Comparison of ENCODE assay signal across 22 cellular contexts in genomic region chr20:32796383-32797159, GRCh38. TPM values are rescaled to one million over a fixed set of nuclear protein-coding genes. Genes with fewer than 3 reads are reported as not detected.
DNase-seq lines count a peak whose midpoint lies in the region; ATAC-seq and TF ChIP-seq lines count a peak whose summit lies in the region.
"Had no signal": no experiment of that assay in that cellular context is flagged by ENCODE, and none has a peak within 500 bp of the region (broad histone marks: within the 10 kb centered on the region; RNA-seq: fewer than 3 reads in every experiment).

No MANE protein-coding gene starts in this region.

- H3K27ac Mint-ChIP-seq in CD8-positive, alpha-beta T cell, result peak overlapping the region; percentile 66
- peak overlapping the region; percentile 24 for H3K27ac Mint-ChIP-seq in activated T-helper 17 cell treated with anti-CD3 and anti-CD28 coated beads, Interleukin-2, amount 50 U/mL, for 72 hours
- H3K27ac Mint-ChIP-seq in mesothelial cell of epicardium (peak overlapping the region; percentile 83), endothelial cell (ENCODE audit: unreplicated experiment) (no peak overlapping the region)
- H3K27ac Mint-ChIP-seq in stimulated activated naive B cell treated with anti-CD40 and anti-IgM and Interleukin-4, amounts not matched to agents 10 μg/mL and 1 μg/mL and 100 μg/mL, for 72 hours, result no peak overlapping the region

- no peaks in the 10 kb centered on the region for H3K9me3 Mint-ChIP-seq in CD8-positive, alpha-beta T cell
- no peaks in the 10 kb centered on the region for H3K9me3 Mint-ChIP-seq in activated T-helper 17 cell treated with anti-CD3 and anti-CD28 coated beads, Interleukin-2, amount 50 U/mL, for 72 hours
- H3K9me3 Mint-ChIP-seq in mesothelial cell of epicardium (no peaks in the 10 kb centered on the region), endothelial cell (ENCODE audit: unreplicated experiment) (no peaks in the 10 kb centered on the region)
- no peaks in the 10 kb centered on the region for H3K9me3 Mint-ChIP-seq in stimulated activated naive B cell treated with anti-CD40 and anti-IgM and Interleukin-4, amounts not matched to agents 10 μg/mL and 1 μg/mL and 100 μg/mL, for 72 hours

- CTCF ChIA-PET in CD8-positive, alpha-beta T cell (lab: Charles Lee), result interaction anchor here (1.3 to 1.5 kb wide), 2 partner anchors 19 to 123 kb away, joined by 8 to 9 read pairs; partner anchors contain the start of gene C20orf203
- CTCF ChIA-PET in A673 (lab: Charles Lee), result no interaction called here

- peaks cover 2% of the 10 kb centered on the region for H3K36me3 Mint-ChIP-seq in CD8-positive, alpha-beta T cell
- no peaks in the 10 kb centered on the region for H3K36me3 Mint-ChIP-seq in activated T-helper 17 cell treated with anti-CD3 and anti-CD28 coated beads, Interleukin-2, amount 50 U/mL, for 72 hours (ENCODE audit: low read depth)
- peaks cover 4% of the 10 kb centered on the region for H3K36me3 Mint-ChIP-seq in mesothelial cell of epicardium
- peaks cover 24% of the 10 kb centered on the region for H3K36me3 Mint-ChIP-seq in endothelial cell (ENCODE audit: low read depth, unreplicated experiment)
- H3K36me3 Mint-ChIP-seq in stimulated activated naive B cell treated with anti-CD40 and anti-IgM and Interleukin-4, amounts not matched to agents 10 μg/mL and 1 μg/mL and 100 μg/mL, for 72 hours, result no peaks in the 10 kb centered on the region

- peak overlapping the region; percentile 76 for H3K9ac ChIP-seq in BLaER1

- H3K36me3 ChIP-seq in BLaER1 (peaks cover 18% of the 10 kb centered on the region), left lung (peaks cover 0 to 5% of the 10 kb centered on the region in 2 donors), A673 (ENCODE audit: insufficient read depth, low read length, poor library complexity, severe bottlenecking) (no peaks in the 10 kb centered on the region)
- H3K36me3 ChIP-seq in CD8-positive, alpha-beta T cell (ENCODE audit: insufficient read depth, low read length), result no peaks in the 10 kb centered on the region

- no peak for DNase-seq in CD8-positive, alpha-beta T cell
- no peak for DNase-seq in mesothelial cell of epicardium (ENCODE audit: low spot score in 2 of 2, unreplicated experiment in 2 of 2)
- no peak for DNase-seq in left lung
- no peak for DNase-seq in A673 (ENCODE audit: low spot score)
- no peak for DNase-seq in endothelial cell (ENCODE audit: low spot score)
- DNase-seq in stimulated activated naive B cell treated with anti-CD40 and anti-IgM and Interleukin-4, amounts not matched to agents 10 μg/mL and 1 μg/mL and 100 μg/mL, for 72 hours, result no peak
- DNase-seq: activated CD4-positive, alpha-beta T cell treated with anti-CD3 and anti-CD28 coated beads for 1 hour; activated CD8-positive, alpha-beta memory T cell treated with anti-CD3 and anti-CD28 coated beads, Interleukin-2, amount 50 U/mL, for 48 hours; activated effector memory CD4-positive, alpha-beta T cell treated with Interleukin-2 at 50 U/mL for 16 hours; amygdala; cerebellar nuclear complex; effector CD8-positive, alpha-beta T cell; NCI-H1092 treated with DMSO at 0.1 percent for 48 hours; NCI-H2081; NCI-H524; stimulated activated CD4-positive, alpha-beta T cell treated with anti-CD3 and anti-CD28 coated beads, Interleukin-2, amount 100 ng/mL, for 24 hours; stomach had no signal

- H3K27me3 ChIP-seq in BLaER1 (no peaks in the 10 kb centered on the region), left lung (no peaks in the 10 kb centered on the region), A673 (replicated peaks; ENCODE audit: insufficient read depth, low read depth, low read length, poor library complexity) (no peaks in the 10 kb centered on the region)
- H3K27me3 ChIP-seq in CD8-positive, alpha-beta T cell (ENCODE audit: insufficient read depth, low read length), result no peaks in the 10 kb centered on the region
- H3K27me3 ChIP-seq: stomach, upper lobe of left lung had no signal

- H4K20me1 ChIP-seq in BLaER1, result no peaks in the 10 kb centered on the region

- intact Hi-C loops in CD8-positive, alpha-beta T cell (cut with DNase I, micrococcal nuclease), result no loop called here
- intact Hi-C loops in left lung (cut with DNase I) (no loop called here), A673 (cut with micrococcal nuclease; ENCODE audit: unreplicated experiment) (no loop called here)

- H3K4me3 ChIP-seq in BLaER1, result peak overlapping the region; percentile 38; the same call in 1 of the 2 replicates
- no peak overlapping the region for H3K4me3 ChIP-seq in CD8-positive, alpha-beta T cell (ENCODE audit: low read depth, low read length)
- H3K4me3 ChIP-seq in left lung, result no peak overlapping the region
- no peak overlapping the region for H3K4me3 ChIP-seq in A673 (ENCODE audit: low read depth, low read length, poor library complexity, severe bottlenecking)
- H3K4me3 ChIP-seq: HAP-1, stomach, upper lobe of left lung had no signal

- H3K27ac ChIP-seq in BLaER1 (peak overlapping the region; percentile 88), left lung (no peak overlapping the region), A673 (ENCODE audit: low read depth, low read length, poor library complexity, severe bottlenecking) (no peak overlapping the region)
- no peak overlapping the region for H3K27ac ChIP-seq in CD8-positive, alpha-beta T cell (ENCODE audit: low read depth, low read length)
- H3K27ac ChIP-seq: RWPE1, stomach, upper lobe of left lung had no signal

- peaks cover 53% of the 10 kb centered on the region for H3K4me1 Mint-ChIP-seq in CD8-positive, alpha-beta T cell (ENCODE audit: low read depth)
- peaks cover 18% of the 10 kb centered on the region for H3K4me1 Mint-ChIP-seq in activated T-helper 17 cell treated with anti-CD3 and anti-CD28 coated beads, Interleukin-2, amount 50 U/mL, for 72 hours
- peaks cover 37% of the 10 kb centered on the region for H3K4me1 Mint-ChIP-seq in mesothelial cell of epicardium
- H3K4me1 Mint-ChIP-seq in endothelial cell (ENCODE audit: unreplicated experiment), result peaks cover 16% of the 10 kb centered on the region
- H3K4me1 Mint-ChIP-seq in stimulated activated naive B cell treated with anti-CD40 and anti-IgM and Interleukin-4, amounts not matched to agents 10 μg/mL and 1 μg/mL and 100 μg/mL, for 72 hours, result peaks cover 27 to 35% of the 10 kb centered on the region in 2 donors

- BruUV-seq in A673 (replicated peaks; lab: Mats Ljungman, UMichigan), result no TSS peak

- TF ChIP-seq CTCF in CD8-positive, alpha-beta T cell (IDR thresholded peaks at IDR 0.05), result no peak
- TF ChIP-seq CTCF in mesothelial cell of epicardium (IDR thresholded peaks at IDR 0.05; ENCODE audit: unreplicated experiment), result no peak
- no peak for TF ChIP-seq CTCF in left lung (IDR thresholded peaks at IDR 0.05)
- no peak for TF ChIP-seq CTCF in A673 (conservative IDR thresholded peaks at IDR 0.05; ENCODE audit: low read depth, low read length)
- TF ChIP-seq CTCF in endothelial cell (IDR thresholded peaks at IDR 0.05; ENCODE audit: unreplicated experiment), result no peak

- H3K4me1 ChIP-seq in BLaER1, result peaks cover 81% of the 10 kb centered on the region
- peaks cover 55% of the 10 kb centered on the region for H3K4me1 ChIP-seq in CD8-positive, alpha-beta T cell (ENCODE audit: insufficient read depth, low read length)
- H3K4me1 ChIP-seq in left lung, result no peaks in the 10 kb centered on the region
- H3K4me1 ChIP-seq in A673 (ENCODE audit: insufficient read depth, low read length, poor library complexity, severe bottlenecking), result peaks cover 16% of the 10 kb centered on the region
- H3K4me1 ChIP-seq: stomach, upper lobe of left lung had no signal

- H3K4me2 ChIP-seq in BLaER1, result peak overlapping the region; percentile 94

- H3K9me3 ChIP-seq in BLaER1 (no peaks in the 10 kb centered on the region), left lung (no peaks in the 10 kb centered on the region), A673 (ENCODE audit: low read depth, low read length, poor library complexity, severe bottlenecking) (no peaks in the 10 kb centered on the region)
- H3K9me3 ChIP-seq in CD8-positive, alpha-beta T cell (ENCODE audit: low read length), result no peaks in the 10 kb centered on the region
- H3K9me3 ChIP-seq: HAP-1, stomach, upper lobe of left lung had no signal

- no peaks in the 10 kb centered on the region for H3K27me3 Mint-ChIP-seq in CD8-positive, alpha-beta T cell (ENCODE audit: low read depth)
- no peaks in the 10 kb centered on the region for H3K27me3 Mint-ChIP-seq in activated T-helper 17 cell treated with anti-CD3 and anti-CD28 coated beads, Interleukin-2, amount 50 U/mL, for 72 hours
- H3K27me3 Mint-ChIP-seq in mesothelial cell of epicardium (ENCODE audit: low read depth) (no peaks in the 10 kb centered on the region), endothelial cell (ENCODE audit: unreplicated experiment) (no peaks in the 10 kb centered on the region)
- no peaks in the 10 kb centered on the region for H3K27me3 Mint-ChIP-seq in stimulated activated naive B cell treated with anti-CD40 and anti-IgM and Interleukin-4, amounts not matched to agents 10 μg/mL and 1 μg/mL and 100 μg/mL, for 72 hours

- no peak overlapping the region for H3K4me3 Mint-ChIP-seq in CD8-positive, alpha-beta T cell
- no peak overlapping the region for H3K4me3 Mint-ChIP-seq in activated T-helper 17 cell treated with anti-CD3 and anti-CD28 coated beads, Interleukin-2, amount 50 U/mL, for 72 hours
- H3K4me3 Mint-ChIP-seq in mesothelial cell of epicardium (no peak overlapping the region), endothelial cell (ENCODE audit: unreplicated experiment) (no peak overlapping the region)
- H3K4me3 Mint-ChIP-seq in stimulated activated naive B cell treated with anti-CD40 and anti-IgM and Interleukin-4, amounts not matched to agents 10 μg/mL and 1 μg/mL and 100 μg/mL, for 72 hours, result no peak overlapping the region

- POLR2A ChIA-PET in CD8-positive, alpha-beta T cell (lab: Charles Lee), result interaction anchor here (0.7 kb wide), 1 partner anchor 36 kb away, joined by 3 read pairs; no protein-coding TSS in a partner anchor
- POLR2A ChIA-PET in A673 (lab: Charles Lee; ENCODE audit: low non-redundant PET), result no interaction called here

- ATAC-seq in CD8-positive, alpha-beta T cell, result no peak
- ATAC-seq in activated T-helper 17 cell treated with anti-CD3 and anti-CD28 coated beads, Interleukin-2, amount 50 U/mL, for 72 hours (replicated peaks), result peak; percentile 43
- ATAC-seq in left lung, result no peak
- no peak for ATAC-seq in stimulated activated naive B cell treated with anti-CD40 and anti-IgM and Interleukin-4, amounts not matched to agents 10 μg/mL and 1 μg/mL and 100 μg/mL, for 72 hours (replicated peaks)

RNA-seq across cellular contexts. Expression of gene MAPRE1, which starts 23.2 kb away (rescaled TPM):
- 100 to 1,000 TPM; 144 to 148 TPM for total RNA-seq in CD8-positive, alpha-beta T cell
- 100 to 1,000 TPM in 1 of 2 donors, 10 to 100 TPM in 1; 77.3 to 141 TPM for total RNA-seq in activated T-helper 17 cell treated with anti-CD3 and anti-CD28 coated beads, Interleukin-2, amount 50 U/mL, for 72 hours
- total RNA-seq in mesothelial cell of epicardium (114 to 119 TPM (median 114 TPM) in 3 replicates), left lung (100 to 1,000 TPM in 1 of 2 donors, 10 to 100 TPM in 1; 87.4 to 107 TPM), A673 (2021) (183 and 201 TPM in 2 replicates), endothelial cell (ENCODE audit: unreplicated experiment) (131 TPM)

RNA-seq across cellular contexts. Expression of gene DNMT3B, which starts 34.4 kb away (rescaled TPM):
- under 1 TPM; 0.30 to 0.36 TPM for total RNA-seq in CD8-positive, alpha-beta T cell
- total RNA-seq in activated T-helper 17 cell treated with anti-CD3 and anti-CD28 coated beads, Interleukin-2, amount 50 U/mL, for 72 hours, result under 1 TPM; 0.16 to 0.99 TPM
- total RNA-seq in mesothelial cell of epicardium (7.5 to 8.5 TPM (median 8.5 TPM) in 3 replicates), left lung (1 to 10 TPM in 1 of 2 donors, under 1 TPM in 1; 0.86 to 1.6 TPM), A673 (2021) (3.8 and 5.7 TPM in 2 replicates), endothelial cell (ENCODE audit: unreplicated experiment) (77.9 TPM)

RNA-seq across cellular contexts. Expression of gene COMMD7, which starts 53.3 kb away (rescaled TPM):
- total RNA-seq in CD8-positive, alpha-beta T cell, result 10 to 100 TPM; 25.5 to 26.7 TPM
- total RNA-seq in activated T-helper 17 cell treated with anti-CD3 and anti-CD28 coated beads, Interleukin-2, amount 50 U/mL, for 72 hours, result 10 to 100 TPM; 18.5 to 29.9 TPM
- total RNA-seq in mesothelial cell of epicardium (36.3 to 40.8 TPM (median 39.2 TPM) in 3 replicates), left lung (10 to 100 TPM; 38.5 to 39.1 TPM), A673 (2021) (20.0 and 23.5 TPM in 2 replicates), endothelial cell (ENCODE audit: unreplicated experiment) (73.7 TPM)

Comparison
In these comparisons a context has a peak if more than half of its experiments do, and no peak if none do; other contexts are left out.
1. H3K27ac Mint-ChIP-seq: peak in CD8-positive, alpha-beta T cell (single experiment), activated T-helper 17 cell treated with anti-CD3 and anti-CD28 coated beads, Interleukin-2, amount 50 U/mL, for 72 hours (single experiment) and mesothelial cell of epicardium (single experiment); none in endothelial cell (single experiment) and stimulated activated naive B cell treated with anti-CD40 and anti-IgM and Interleukin-4, amounts not matched to agents 10 μg/mL and 1 μg/mL and 100 μg/mL, for 72 hours (single experiment).